In the genomic region with DNA sequence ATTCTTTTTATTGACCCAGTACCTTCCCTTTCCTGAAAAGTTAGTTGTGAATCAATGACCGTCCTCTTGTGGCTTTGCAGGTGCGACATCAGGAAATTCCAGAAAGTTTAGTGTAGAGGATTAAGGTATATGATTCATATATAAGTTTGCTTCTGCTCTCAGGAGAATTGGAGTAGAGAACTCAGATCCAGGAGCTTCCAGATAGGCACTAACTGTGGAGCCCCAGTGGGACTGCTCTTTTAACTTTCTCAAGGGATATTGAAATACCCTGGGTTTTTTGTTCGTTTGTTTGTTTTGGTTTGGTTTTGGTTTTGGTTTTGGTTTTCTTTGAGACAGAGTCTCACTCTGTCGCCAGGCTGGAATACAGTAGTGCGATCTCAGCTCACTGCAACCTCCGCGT, we compare ENCODE assay signal across 10 cellular contexts. TPM values are rescaled to one million over a fixed set of nuclear protein-coding genes. Genes with fewer than 3 reads are reported as not detected.
DNase-seq lines count a peak whose midpoint lies in the region; ATAC-seq lines count a peak whose summit lies in the region.
"Had no signal": no experiment of that assay in that cellular context is flagged by ENCODE, and none has a peak within 500 bp of the region (broad histone marks: within the 10 kb centered on the region; RNA-seq: fewer than 3 reads in every experiment).

No MANE protein-coding gene starts in this region.

- H3K27me3 Mint-ChIP-seq in T-helper 2 cell treated with Interferon-gamma antibody and Interleukin-4, amounts not matched to agents 5 μg/mL and 100 μg/mL, for 36 hours (ENCODE audit: low read depth): peaks cover 17% of the 10 kb centered on the region
- peaks cover 3 to 20% (median 13%) of the 10 kb centered on the region in 5 donors for H3K27me3 Mint-ChIP-seq in naive thymus-derived CD4-positive, alpha-beta T cell

- H3K4me1 Mint-ChIP-seq in T-helper 2 cell treated with Interferon-gamma antibody and Interleukin-4, amounts not matched to agents 5 μg/mL and 100 μg/mL, for 36 hours (ENCODE audit: low read depth): no peaks in the 10 kb centered on the region
- no peaks in the 10 kb centered on the region for H3K4me1 Mint-ChIP-seq in naive thymus-derived CD4-positive, alpha-beta T cell

- POLR2A ChIA-PET in naive thymus-derived CD4-positive, alpha-beta T cell (lab: Charles Lee): no interaction called here

- intact Hi-C loops in naive thymus-derived CD4-positive, alpha-beta T cell (cut with micrococcal nuclease): no loop called here

- no peaks in the 10 kb centered on the region for H3K9me3 Mint-ChIP-seq in T-helper 2 cell treated with Interferon-gamma antibody and Interleukin-4, amounts not matched to agents 5 μg/mL and 100 μg/mL, for 36 hours
- H3K9me3 Mint-ChIP-seq in naive thymus-derived CD4-positive, alpha-beta T cell: no peaks in the 10 kb centered on the region

- H3K4me1 ChIP-seq in naive thymus-derived CD4-positive, alpha-beta T cell (ENCODE audit: control insufficient read depth in 2 of 2, insufficient read depth in 2 of 2, low read length in 2 of 2): peaks cover 0 to 8% of the 10 kb centered on the region in 2 donors
- no peaks in the 10 kb centered on the region for H3K4me1 ChIP-seq in effector memory CD4-positive, alpha-beta T cell (ENCODE audit: control insufficient read depth, insufficient read depth, low read length, poor library complexity, severe bottlenecking)

- H3K27me3 ChIP-seq in naive thymus-derived CD4-positive, alpha-beta T cell (ENCODE audit: control insufficient read depth in 2 of 2, insufficient read depth in 2 of 2, low read length in 2 of 2): no peaks in the 10 kb centered on the region
- H3K27me3 ChIP-seq in effector memory CD4-positive, alpha-beta T cell (replicated peaks; ENCODE audit: control insufficient read depth, insufficient read depth, low read length, poor library complexity, severe bottlenecking): no peaks in the 10 kb centered on the region

- no peaks in the 10 kb centered on the region for H3K36me3 Mint-ChIP-seq in T-helper 2 cell treated with Interferon-gamma antibody and Interleukin-4, amounts not matched to agents 5 μg/mL and 100 μg/mL, for 36 hours (ENCODE audit: low read depth)
- no peaks in the 10 kb centered on the region for H3K36me3 Mint-ChIP-seq in naive thymus-derived CD4-positive, alpha-beta T cell

- H3K4me3 Mint-ChIP-seq in T-helper 2 cell treated with Interferon-gamma antibody and Interleukin-4, amounts not matched to agents 5 μg/mL and 100 μg/mL, for 36 hours: peak overlapping the region; percentile 37
- peak overlapping the region in 7 of 10 donors; percentile 5 to 69 (median 45) for H3K4me3 Mint-ChIP-seq in naive thymus-derived CD4-positive, alpha-beta T cell

- CTCF ChIA-PET in naive thymus-derived CD4-positive, alpha-beta T cell (lab: Charles Lee): no interaction called here

- H3K4me3 ChIP-seq in naive thymus-derived CD4-positive, alpha-beta T cell (ENCODE audit: low read length): no peak overlapping the region
- no peak overlapping the region for H3K4me3 ChIP-seq in effector memory CD4-positive, alpha-beta T cell (ENCODE audit: insufficient read depth, low read depth, low read length, poor library complexity, severe bottlenecking)

- H3K27ac ChIP-seq in naive thymus-derived CD4-positive, alpha-beta T cell (ENCODE audit: low read depth, low read length): no peak overlapping the region
- H3K27ac ChIP-seq in effector memory CD4-positive, alpha-beta T cell (ENCODE audit: insufficient read depth, low read length, poor library complexity, severe bottlenecking): no peak overlapping the region

- no peaks in the 10 kb centered on the region for H3K36me3 ChIP-seq in naive thymus-derived CD4-positive, alpha-beta T cell (ENCODE audit: control insufficient read depth in 2 of 3, insufficient read depth in 3 of 3, low read length in 3 of 3)
- H3K36me3 ChIP-seq in effector memory CD4-positive, alpha-beta T cell (ENCODE audit: control insufficient read depth, insufficient read depth, low read length): no peaks in the 10 kb centered on the region

- no peaks in the 10 kb centered on the region for H3K9me3 ChIP-seq in naive thymus-derived CD4-positive, alpha-beta T cell (ENCODE audit: control insufficient read depth in 2 of 3, low read length in 3 of 3)
- H3K9me3 ChIP-seq in effector memory CD4-positive, alpha-beta T cell (ENCODE audit: control insufficient read depth, low read length): no peaks in the 10 kb centered on the region

- peak; percentile 36 for ATAC-seq in GM18861 (IDR thresholded peaks at IDR 0.05; ENCODE audit: unreplicated experiment)
- peak; percentile 59 for ATAC-seq in HG02885 (IDR thresholded peaks at IDR 0.05; ENCODE audit: poor library complexity, unreplicated experiment)
- no peak for ATAC-seq in naive thymus-derived CD4-positive, alpha-beta T cell

- no peak overlapping the region for H3K27ac Mint-ChIP-seq in T-helper 2 cell treated with Interferon-gamma antibody and Interleukin-4, amounts not matched to agents 5 μg/mL and 100 μg/mL, for 36 hours
- H3K27ac Mint-ChIP-seq in naive thymus-derived CD4-positive, alpha-beta T cell: no peak overlapping the region

- no peak for DNase-seq in T-helper 2 cell treated with Interferon-gamma antibody and Interleukin-4, amounts not matched to agents 5 μg/mL and 100 μg/mL, for 36 hours (ENCODE audit: low spot score)
- DNase-seq in naive thymus-derived CD4-positive, alpha-beta T cell: no peak
- DNase-seq in A172 (ENCODE audit: low spot score) (no peak), NCI-H1105 (lab: John Stamatoyannopoulos, UW) (no peak)
- DNase-seq in effector memory CD4-positive, alpha-beta T cell: no peak
- DNase-seq: stimulated activated CD4-positive, alpha-beta T cell treated with anti-CD3 and anti-CD28 coated beads, Interleukin-2, amount 100 ng/mL, for 48 hours had no signal

RNA-seq across cellular contexts. Expression of a gene that starts 9.5 kb away (rescaled TPM):
- not detected for total RNA-seq in naive thymus-derived CD4-positive, alpha-beta T cell
- not detected for polyA plus RNA-seq in naive thymus-derived CD4-positive, alpha-beta T cell
- not detected in 2 replicates for total RNA-seq in A172 (2014; rRNA removed; shearing (Covaris generic))
- total RNA-seq: dermis microvascular lymphatic vessel endothelial cell had no signal
- polyA plus RNA-seq: thymus had no signal

RNA-seq across cellular contexts. Expression of a gene that starts 25.0 kb away (rescaled TPM):
- not detected for total RNA-seq in naive thymus-derived CD4-positive, alpha-beta T cell
- polyA plus RNA-seq in naive thymus-derived CD4-positive, alpha-beta T cell: not detected
- not detected in 2 replicates for total RNA-seq in A172 (2014; rRNA removed; shearing (Covaris generic))
- total RNA-seq: dermis microvascular lymphatic vessel endothelial cell had no signal

RNA-seq across cellular contexts. Expression of a gene that starts 44.4 kb away (rescaled TPM):
- not detected for total RNA-seq in naive thymus-derived CD4-positive, alpha-beta T cell
- polyA plus RNA-seq in naive thymus-derived CD4-positive, alpha-beta T cell: not detected
- not detected in 2 replicates for total RNA-seq in A172 (2014; rRNA removed; shearing (Covaris generic))
- total RNA-seq: dermis microvascular lymphatic vessel endothelial cell had no signal
- polyA plus RNA-seq: thymus had no signal

RNA-seq across cellular contexts. Expression of a gene that starts 44.4 kb away (rescaled TPM):
- not detected for total RNA-seq in naive thymus-derived CD4-positive, alpha-beta T cell
- polyA plus RNA-seq in naive thymus-derived CD4-positive, alpha-beta T cell: not detected
- not detected in 2 replicates for total RNA-seq in A172 (2014; rRNA removed; shearing (Covaris generic))
- total RNA-seq: dermis microvascular lymphatic vessel endothelial cell had no signal
- polyA plus RNA-seq: thymus had no signal
